ENCODE assay signal across 17 cellular contexts in the genomic region with DNA sequence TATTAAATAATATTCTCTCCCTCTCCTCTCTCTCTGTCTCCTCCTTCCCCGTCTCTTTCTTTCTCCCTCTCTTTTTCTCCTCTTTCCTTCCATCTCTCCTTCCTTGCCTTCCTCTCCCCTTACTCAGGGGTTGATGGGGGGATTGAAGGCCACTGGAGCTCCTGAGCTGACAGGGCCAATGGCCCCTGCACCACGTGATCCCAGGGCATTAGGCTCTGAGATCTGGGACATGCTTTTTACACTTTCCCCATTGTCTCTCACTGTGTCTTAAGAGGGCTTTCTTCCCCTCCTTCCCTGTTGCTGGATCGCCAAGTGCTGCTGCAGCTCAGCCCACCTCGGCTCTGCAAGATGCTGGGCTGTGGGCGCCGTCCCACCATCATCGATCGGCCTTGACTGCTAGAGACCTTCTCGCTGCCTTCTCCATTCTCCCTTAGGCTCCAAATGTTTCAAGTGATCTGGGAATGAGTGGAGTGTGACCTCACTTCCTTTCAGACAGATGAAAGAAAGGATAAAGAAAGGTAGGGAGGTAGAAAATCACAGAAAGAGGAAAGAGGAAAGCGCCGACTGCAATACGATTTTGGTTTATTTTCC. TPM values are rescaled to one million over a fixed set of nuclear protein-coding genes. Genes with fewer than 3 reads are reported as not detected.
A peak's percentile ranks its signal among the peaks of the same experiment; 100 is the strongest.
DNase-seq lines count a peak whose midpoint lies in the region; ATAC-seq, FAIRE-seq and TF ChIP-seq lines count a peak whose summit lies in the region.
"Had no signal": no experiment of that assay in that cellular context is flagged by ENCODE, and none has a peak within 500 bp of the region (broad histone marks: within the 10 kb centered on the region; RNA-seq: fewer than 3 reads in every experiment).

No MANE protein-coding gene starts in this region.

- no peak overlapping the region for H2AFZ ChIP-seq in mesenchymal stem cell (ENCODE audit: low read depth, low read length)

- POLR2A ChIA-PET in Caco-2 (lab: Charles Lee) = no interaction called here

- no peaks in the 10 kb centered on the region for H3K36me3 Mint-ChIP-seq in Caco-2 (ENCODE audit: insufficient read depth, unreplicated experiment)
- H3K36me3 Mint-ChIP-seq: activated CD4-positive, alpha-beta memory T cell treated with anti-CD3 and anti-CD28 coated beads for 36 hours; activated naive CD4-positive, alpha-beta T cell treated with anti-CD3 and anti-CD28 coated beads, Interleukin-2, amount 50 U/mL, for 24 hours; brain; CD4-positive, alpha-beta memory T cell; stimulated activated memory B cell treated with anti-CD40 and anti-IgM and Interleukin-4, amounts not matched to agents 10 μg/mL and 1 μg/mL and 100 μg/mL, for 72 hours had no signal

- peak overlapping the region; percentile 22 for H3K4me3 Mint-ChIP-seq in Caco-2 (ENCODE audit: unreplicated experiment)
- H3K4me3 Mint-ChIP-seq: activated CD4-positive, alpha-beta memory T cell treated with anti-CD3 and anti-CD28 coated beads for 36 hours; activated naive CD4-positive, alpha-beta T cell treated with anti-CD3 and anti-CD28 coated beads, Interleukin-2, amount 50 U/mL, for 24 hours; activated T-cell treated with anti-CD3 and anti-CD28 coated beads, Interleukin-2, amount 50 U/mL, for 4 hours; CD4-positive, alpha-beta memory T cell; stimulated activated memory B cell treated with anti-CD40 and anti-IgM and Interleukin-4, amounts not matched to agents 10 μg/mL and 1 μg/mL and 100 μg/mL, for 72 hours had no signal

- no peak overlapping the region for H3K9ac ChIP-seq in mesenchymal stem cell (ENCODE audit: low read length)

- 92% methylated on average over 7 of the region's 12 CpGs for WGBS in mesenchymal stem cell

- no peak overlapping the region for H4K91ac ChIP-seq in mesenchymal stem cell (ENCODE audit: low read length)

- FAIRE-seq in bronchial epithelial cell (lab: Jason Lieb, UNC) (peak; percentile 70), HTR-8/SVneo (lab: Jason Lieb, UNC) (no peak)

- DNase-seq in Caco-2 (no peak), bronchial epithelial cell (ENCODE audit: low read depth) (no peak), mesenchymal stem cell (no peak), gastrocnemius medialis (no peak), GM13976 (ENCODE audit: low spot score) (no peak), HTR-8/SVneo (ENCODE audit: insufficient read length, low spot score) (no peak), NCI-H446 treated with DMSO at 0.1 percent for 48 hours (lab: John Stamatoyannopoulos, UW) (no peak)
- DNase-seq: activated CD4-positive, alpha-beta memory T cell treated with anti-CD3 and anti-CD28 coated beads for 36 hours; activated T-cell treated with anti-CD3 and anti-CD28 coated beads, Interleukin-2, amount 50 U/mL, for 4 hours; CD4-positive, alpha-beta memory T cell; DMS79 treated with DMSO at 0.1 percent for 48 hours; HCEC 1CT; NCI-H2227 treated with DMSO at 0.1 percent for 48 hours had no signal

- H3K4me3 ChIP-seq in Caco-2 (ENCODE audit: low read depth, low read length) (no peak overlapping the region), bronchial epithelial cell (ENCODE audit: low read depth, low read length) (no peak overlapping the region), mesenchymal stem cell (ENCODE audit: insufficient read depth in 1 of 2, low read depth in 1 of 2, low read length in 2 of 2) (no peak overlapping the region), gastrocnemius medialis (no peak overlapping the region)

- no peak for ATAC-seq in gastrocnemius medialis
- no peak for ATAC-seq in GM18907 (IDR thresholded peaks at IDR 0.05; ENCODE audit: unreplicated experiment)
- ATAC-seq: activated T-cell treated with anti-CD3 and anti-CD28 coated beads, Interleukin-2, amount 50 U/mL, for 4 hours; stimulated activated memory B cell treated with anti-CD40 and anti-IgM and Interleukin-4, amounts not matched to agents 10 μg/mL and 1 μg/mL and 100 μg/mL, for 72 hours had no signal

- H3K9me3 ChIP-seq in Caco-2 = no peaks in the 10 kb centered on the region
- H3K9me3 ChIP-seq in mesenchymal stem cell (ENCODE audit: control insufficient read depth, low read length) = no peaks in the 10 kb centered on the region
- no peaks in the 10 kb centered on the region for H3K9me3 ChIP-seq in gastrocnemius medialis

- H3K23ac ChIP-seq in mesenchymal stem cell (ENCODE audit: low read length in 2 of 2) = no peak overlapping the region

- peaks cover 38% of the 10 kb centered on the region for H3K4me1 ChIP-seq in Caco-2
- peaks cover 48% of the 10 kb centered on the region for H3K4me1 ChIP-seq in mesenchymal stem cell (ENCODE audit: control insufficient read depth, insufficient read depth, low read depth, low read length)
- H3K4me1 ChIP-seq in gastrocnemius medialis = peaks cover 54 to 62% of the 10 kb centered on the region in 2 donors

- H2BK120ac ChIP-seq in mesenchymal stem cell (ENCODE audit: low read depth, low read length) = no peak overlapping the region

- H3K79me1 ChIP-seq in mesenchymal stem cell (replicated peaks; ENCODE audit: low read length, poor library complexity, severe bottlenecking) = peaks cover 15% of the 10 kb centered on the region

- no peak for TF ChIP-seq POLR2A in gastrocnemius medialis (IDR thresholded peaks at IDR 0.05)

- TF ChIP-seq CTCF in Caco-2 (IDR thresholded peaks at IDR 0.05; ENCODE audit: insufficient read depth in 1 of 2, low read depth in 1 of 2, low read length in 1 of 2, severe bottlenecking in 1 of 2, unreplicated experiment in 1 of 2) (no peak), bronchial epithelial cell (IDR thresholded peaks at IDR 0.05; ENCODE audit: insufficient read depth, low read length, severe bottlenecking) (no peak), gastrocnemius medialis (IDR thresholded peaks at IDR 0.05 in 4 of 5, conservative IDR thresholded peaks at IDR 0.05 in 1 of 5) (no peak), GM13976 (IDR thresholded peaks at IDR 0.05; ENCODE audit: borderline replicate concordance, control extremely low read depth, extremely low read depth, insufficient read depth, missing control alignments) (no peak)

- peak overlapping the region in 1 of 2 experiments; percentile 16 for H3K18ac ChIP-seq in mesenchymal stem cell (ENCODE audit: low read depth in 1 of 2, low read length in 2 of 2)

- H2BK5ac ChIP-seq in mesenchymal stem cell (ENCODE audit: low read depth, low read length, poor library complexity, severe bottlenecking) = no peak overlapping the region

- peaks cover 29% of the 10 kb centered on the region for H3K4me1 Mint-ChIP-seq in Caco-2 (ENCODE audit: low read depth, unreplicated experiment)
- H3K4me1 Mint-ChIP-seq: activated naive CD4-positive, alpha-beta T cell treated with anti-CD3 and anti-CD28 coated beads, Interleukin-2, amount 50 U/mL, for 24 hours; CD4-positive, alpha-beta memory T cell; stimulated activated memory B cell treated with anti-CD40 and anti-IgM and Interleukin-4, amounts not matched to agents 10 μg/mL and 1 μg/mL and 100 μg/mL, for 72 hours had no signal

- H2AK5ac ChIP-seq in mesenchymal stem cell (ENCODE audit: low read length, severe bottlenecking) = peak overlapping the region; percentile 0

- BruUV-seq in Caco-2 (replicated peaks; lab: Mats Ljungman, UMichigan) = no TSS peak

- H3K4me2 ChIP-seq in mesenchymal stem cell (ENCODE audit: low read length, poor library complexity, severe bottlenecking) = no peak overlapping the region

- H3K14ac ChIP-seq in mesenchymal stem cell (ENCODE audit: low read length in 2 of 2) = no peak overlapping the region

- peaks cover 6% of the 10 kb centered on the region for H3K9me3 Mint-ChIP-seq in Caco-2 (ENCODE audit: unreplicated experiment)
- H3K9me3 Mint-ChIP-seq: activated CD4-positive, alpha-beta memory T cell treated with anti-CD3 and anti-CD28 coated beads for 36 hours; activated naive CD4-positive, alpha-beta T cell treated with anti-CD3 and anti-CD28 coated beads, Interleukin-2, amount 50 U/mL, for 24 hours; activated T-cell treated with anti-CD3 and anti-CD28 coated beads, Interleukin-2, amount 50 U/mL, for 4 hours; stimulated activated memory B cell treated with anti-CD40 and anti-IgM and Interleukin-4, amounts not matched to agents 10 μg/mL and 1 μg/mL and 100 μg/mL, for 72 hours had no signal

- H3K27ac ChIP-seq in mesenchymal stem cell (ENCODE audit: low read length, poor library complexity, severe bottlenecking) (no peak overlapping the region), gastrocnemius medialis (peak overlapping the region; percentile 49 to 70 (median 68))

- intact Hi-C loops in Caco-2 (cut with micrococcal nuclease; ENCODE audit: unreplicated experiment) = loop anchor here (1.0 to 5.0 kb wide), 2 partner anchors 37 to 48 kb away; no protein-coding TSS in a partner anchor
- intact Hi-C loops in gastrocnemius medialis (cut with DNase I; ENCODE audit: low total_unique reads) = loop anchor here (5.0 kb wide), 1 partner anchor 38 kb away; no protein-coding TSS in a partner anchor

- no peak overlapping the region for H4K8ac ChIP-seq in mesenchymal stem cell (ENCODE audit: low read length)

- H2BK12ac ChIP-seq in mesenchymal stem cell (ENCODE audit: low read length in 2 of 2) = no peak overlapping the region

- H2BK15ac ChIP-seq in mesenchymal stem cell (ENCODE audit: low read depth, poor library complexity, severe bottlenecking) = no peak overlapping the region

- peak overlapping the region; percentile 3 for H3K27ac Mint-ChIP-seq in Caco-2 (ENCODE audit: unreplicated experiment)
- H3K27ac Mint-ChIP-seq: activated CD4-positive, alpha-beta memory T cell treated with anti-CD3 and anti-CD28 coated beads for 36 hours; activated naive CD4-positive, alpha-beta T cell treated with anti-CD3 and anti-CD28 coated beads, Interleukin-2, amount 50 U/mL, for 24 hours; CD4-positive, alpha-beta memory T cell; stimulated activated memory B cell treated with anti-CD40 and anti-IgM and Interleukin-4, amounts not matched to agents 10 μg/mL and 1 μg/mL and 100 μg/mL, for 72 hours had no signal

- H3K36me3 ChIP-seq in Caco-2 (ENCODE audit: control insufficient read depth, insufficient read depth, low read length) (no peaks in the 10 kb centered on the region), bronchial epithelial cell (ENCODE audit: control insufficient read depth, insufficient read depth, low read length) (peaks cover 1% of the 10 kb centered on the region), mesenchymal stem cell (ENCODE audit: control insufficient read depth in 1 of 2, insufficient read depth in 2 of 2, low read depth in 1 of 2, low read length in 2 of 2) (peaks cover 5 to 44% of the 10 kb centered on the region in 2 experiments), gastrocnemius medialis (no peaks in the 10 kb centered on the region)

- CTCF ChIA-PET in Caco-2 (lab: Charles Lee) = interaction anchor here (0.7 kb wide), 1 partner anchor 191 kb away, joined by 3 read pairs; no protein-coding TSS in a partner anchor

- H3K27me3 ChIP-seq in Caco-2 (replicated peaks; ENCODE audit: control insufficient read depth, insufficient read depth, low read length) (no peaks in the 10 kb centered on the region), bronchial epithelial cell (ENCODE audit: control insufficient read depth, insufficient read depth, low read length) (no peaks in the 10 kb centered on the region), mesenchymal stem cell (ENCODE audit: control insufficient read depth in 1 of 2, insufficient read depth in 1 of 2, low read length in 2 of 2) (no peaks in the 10 kb centered on the region), gastrocnemius medialis (peaks cover 0 to 21% (median 10%) of the 10 kb centered on the region in 3 donors)

- H3K4ac ChIP-seq in mesenchymal stem cell (ENCODE audit: low read depth in 1 of 2, low read length in 2 of 2) = no peak overlapping the region

- in situ Hi-C loops in gastrocnemius medialis (cut with MboI; ENCODE audit: low sequenced_read_pairs in 4 of 4) = no loop called here
- in situ Hi-C loops in GM13976 (cut with MboI; ENCODE audit: low sequenced_read_pairs, unreplicated experiment) = no loop called here

- H3K27me3 Mint-ChIP-seq in Caco-2 (ENCODE audit: insufficient read depth, unreplicated experiment) = no peaks in the 10 kb centered on the region
- H3K27me3 Mint-ChIP-seq: brain had no signal

RNA-seq across cellular contexts. Expression of gene COL4A1, which starts 42.2 kb away (rescaled TPM):
- 4.5 and 4.8 TPM in 2 replicates for total RNA-seq in Caco-2 (2022)
- 3.6 and 7.4 TPM in 2 replicates for total RNA-seq in bronchial epithelial cell
- polyA plus RNA-seq in mesenchymal stem cell (2013, experiment 1 of 2) = 2,271 TPM
- polyA plus RNA-seq in mesenchymal stem cell (2013, experiment 2 of 2) = 2,270 TPM
- total RNA-seq in gastrocnemius medialis = 100 to 1,000 TPM in 3 of 4 donors, 10 to 100 TPM in 1; 60.5 to 127 (median 120) TPM
- total RNA-seq: activated CD4-positive, alpha-beta memory T cell treated with anti-CD3 and anti-CD28 coated beads for 36 hours; CD4-positive, alpha-beta memory T cell had no signal
- polyA plus RNA-seq: CD4-positive, alpha-beta memory T cell had no signal

RNA-seq across cellular contexts. Expression of gene COL4A2, which starts 42.3 kb away (rescaled TPM):
- total RNA-seq in Caco-2 (2022) (17.1 and 19.2 TPM in 2 replicates), bronchial epithelial cell (7.6 and 21.4 TPM in 2 replicates), gastrocnemius medialis (10 to 100 TPM; 51.2 to 85.8 (median 70.5) TPM)
- 2,099 TPM for polyA plus RNA-seq in mesenchymal stem cell (2013, experiment 1 of 2)
- polyA plus RNA-seq in mesenchymal stem cell (2013, experiment 2 of 2) = 2,053 TPM
- total RNA-seq: activated CD4-positive, alpha-beta memory T cell treated with anti-CD3 and anti-CD28 coated beads for 36 hours; CD4-positive, alpha-beta memory T cell had no signal
- polyA plus RNA-seq: CD4-positive, alpha-beta memory T cell had no signal
